ENCODE assay signal across 18 cellular contexts in genomic region chr3:12953201-12953712, GRCh38.
A peak's percentile ranks its signal among the peaks of the same experiment; 100 is the strongest.
DNase-seq lines count a peak whose midpoint lies in the region; ATAC-seq and TF ChIP-seq lines count a peak whose summit lies in the region.
"Had no signal": no experiment of that assay in that cellular context is flagged by ENCODE, and none has a peak within 500 bp of the region (broad histone marks: within the 10 kb centered on the region; RNA-seq: fewer than 3 reads in every experiment).

No MANE protein-coding gene starts in this region.

- H3K27ac ChIP-seq in mammary epithelial cell (ENCODE audit: insufficient read depth, low read depth, low read length), result no peak overlapping the region

- peaks cover 21% of the 10 kb centered on the region for H3K79me2 ChIP-seq in mammary epithelial cell (ENCODE audit: insufficient read depth, low read length)

- in situ Hi-C loops in mammary epithelial cell (cut with MboI; ENCODE audit: low sequenced_read_pairs in 2 of 2), result no loop called here

- dilution Hi-C loops in mammary epithelial cell (cut with HindIII; ENCODE audit: low sequenced_read_pairs), result no loop called here

- H3K27ac Mint-ChIP-seq in IgD-negative memory B cell (peak overlapping the region in 2 of 3 donors; percentile 28 to 90), glutamatergic neuron (ENCODE audit: unreplicated experiment) (peak overlapping the region; percentile 46)
- H3K27ac Mint-ChIP-seq in activated T-helper 17 cell treated with anti-CD3 and anti-CD28 coated beads, Interleukin-2, amount 50 U/mL, for 72 hours, result peak overlapping the region; percentile 84
- H3K27ac Mint-ChIP-seq in stimulated activated memory B cell treated with anti-CD40 and anti-IgM and Interleukin-4, amounts not matched to agents 10 μg/mL and 1 μg/mL and 100 μg/mL, for 72 hours, result peak overlapping the region; percentile 95
- H3K27ac Mint-ChIP-seq: HFFc6 had no signal

- BruUV-seq in mammary epithelial cell (replicated peaks; lab: Mats Ljungman, UMichigan), result no TSS peak

- peaks cover 12% of the 10 kb centered on the region for H3K4me1 ChIP-seq in mammary epithelial cell (ENCODE audit: insufficient read depth, low read length)

- DNase-seq in glutamatergic neuron, result no peak
- no peak for DNase-seq in central memory CD4-positive, alpha-beta T cell
- DNase-seq in mammary epithelial cell, result no peak
- DNase-seq: activated CD4-positive, alpha-beta T cell treated with anti-CD3 and anti-CD28 coated beads for 4 hours; activated gamma-delta T cell; effector memory CD4-positive, alpha-beta T cell; heart right ventricle; HFFc6; NCI-H187 treated with DMSO at 0.1 percent for 48 hours; NCI-H226; NK-92 treated with Interleukin-12 subunit alpha and Interleukin-12 subunit beta, amount 100 ng/mL, for 24 hours had no signal

- H3K27me3 Mint-ChIP-seq in IgD-negative memory B cell, result no peaks in the 10 kb centered on the region
- H3K27me3 Mint-ChIP-seq in activated T-helper 17 cell treated with anti-CD3 and anti-CD28 coated beads, Interleukin-2, amount 50 U/mL, for 72 hours, result no peaks in the 10 kb centered on the region
- H3K27me3 Mint-ChIP-seq in glutamatergic neuron (ENCODE audit: unreplicated experiment), result peaks cover 32% of the 10 kb centered on the region
- no peaks in the 10 kb centered on the region for H3K27me3 Mint-ChIP-seq in stimulated activated memory B cell treated with anti-CD40 and anti-IgM and Interleukin-4, amounts not matched to agents 10 μg/mL and 1 μg/mL and 100 μg/mL, for 72 hours

- H3K4me2 ChIP-seq in mammary epithelial cell (ENCODE audit: insufficient read depth, low read depth, low read length), result no peak overlapping the region

- CTCF ChIA-PET in mammary epithelial cell (lab: Charles Lee; ENCODE audit: low non-redundant PET), result no interaction called here

- H3K27me3 ChIP-seq in mammary epithelial cell (ENCODE audit: insufficient read depth, low read length), result no peaks in the 10 kb centered on the region
- H3K27me3 ChIP-seq: heart right ventricle, upper lobe of left lung had no signal

- TF ChIP-seq CTCF in glutamatergic neuron (IDR thresholded peaks at IDR 0.05; ENCODE audit: partially characterized antibody, unreplicated experiment) (no peak), mammary epithelial cell (conservative IDR thresholded peaks at IDR 0.05 in 1 of 2, IDR thresholded peaks at IDR 0.05 in 1 of 2; ENCODE audit: extremely low read depth in 1 of 2, insufficient read depth in 1 of 2, low read depth in 1 of 2, low read length in 2 of 2) (no peak)

- H3K36me3 Mint-ChIP-seq in IgD-negative memory B cell, result no peaks in the 10 kb centered on the region
- H3K36me3 Mint-ChIP-seq in activated T-helper 17 cell treated with anti-CD3 and anti-CD28 coated beads, Interleukin-2, amount 50 U/mL, for 72 hours (ENCODE audit: low read depth), result peaks cover 15% of the 10 kb centered on the region
- no peaks in the 10 kb centered on the region for H3K36me3 Mint-ChIP-seq in glutamatergic neuron (ENCODE audit: unreplicated experiment)
- H3K36me3 Mint-ChIP-seq in stimulated activated memory B cell treated with anti-CD40 and anti-IgM and Interleukin-4, amounts not matched to agents 10 μg/mL and 1 μg/mL and 100 μg/mL, for 72 hours, result peaks cover 20% of the 10 kb centered on the region

- no peak overlapping the region for H3K9ac ChIP-seq in mammary epithelial cell (ENCODE audit: insufficient read depth, low read length)

- H3K4me3 Mint-ChIP-seq in IgD-negative memory B cell (no peak overlapping the region), glutamatergic neuron (ENCODE audit: unreplicated experiment) (peak overlapping the region; percentile 36)
- no peak overlapping the region for H3K4me3 Mint-ChIP-seq in activated T-helper 17 cell treated with anti-CD3 and anti-CD28 coated beads, Interleukin-2, amount 50 U/mL, for 72 hours
- H3K4me3 Mint-ChIP-seq in stimulated activated memory B cell treated with anti-CD40 and anti-IgM and Interleukin-4, amounts not matched to agents 10 μg/mL and 1 μg/mL and 100 μg/mL, for 72 hours, result no peak overlapping the region
- H3K4me3 Mint-ChIP-seq: HFFc6 had no signal

- no peaks in the 10 kb centered on the region for H4K20me1 ChIP-seq in mammary epithelial cell (ENCODE audit: insufficient read depth, low read length)

- H2AFZ ChIP-seq in mammary epithelial cell (ENCODE audit: low read depth, low read length), result no peak overlapping the region

- WGBS in mammary epithelial cell (ENCODE audit: low coverage, missing lambda C conversion rate), result 95% methylated on average over 22 of the region's 23 CpGs

- no peaks in the 10 kb centered on the region for H3K36me3 ChIP-seq in mammary epithelial cell (ENCODE audit: insufficient read depth, low read length)
- H3K36me3 ChIP-seq: upper lobe of left lung had no signal

- ATAC-seq in activated T-helper 17 cell treated with anti-CD3 and anti-CD28 coated beads, Interleukin-2, amount 50 U/mL, for 72 hours (replicated peaks), result no peak
- ATAC-seq in stimulated activated memory B cell treated with anti-CD40 and anti-IgM and Interleukin-4, amounts not matched to agents 10 μg/mL and 1 μg/mL and 100 μg/mL, for 72 hours, result no peak
- no peak for ATAC-seq in GM18520 (IDR thresholded peaks at IDR 0.05; ENCODE audit: unreplicated experiment)
- ATAC-seq: heart right ventricle, SK-N-SH treated with all-trans-retinoic acid at 6 μM for 48 hours had no signal

- no peaks in the 10 kb centered on the region for H3K9me3 ChIP-seq in mammary epithelial cell (replicated peaks; ENCODE audit: insufficient read depth, low read length)
- H3K9me3 ChIP-seq: heart right ventricle, upper lobe of left lung had no signal

- H3K4me3 ChIP-seq in mammary epithelial cell (replicated peaks in 1 of 3; ENCODE audit: insufficient read depth in 1 of 3, low read depth in 2 of 3, low read length in 3 of 3), result no peak overlapping the region
- H3K4me3 ChIP-seq: heart right ventricle, lung, upper lobe of left lung had no signal

- intact Hi-C loops in mammary epithelial cell (cut with micrococcal nuclease), result no loop called here

- H3K4me1 Mint-ChIP-seq in IgD-negative memory B cell (peaks cover 45 to 57% (median 50%) of the 10 kb centered on the region in 3 donors), glutamatergic neuron (ENCODE audit: low read depth, unreplicated experiment) (peaks cover 49% of the 10 kb centered on the region)
- H3K4me1 Mint-ChIP-seq in activated T-helper 17 cell treated with anti-CD3 and anti-CD28 coated beads, Interleukin-2, amount 50 U/mL, for 72 hours, result peaks cover 53% of the 10 kb centered on the region
- peaks cover 90% of the 10 kb centered on the region for H3K4me1 Mint-ChIP-seq in stimulated activated memory B cell treated with anti-CD40 and anti-IgM and Interleukin-4, amounts not matched to agents 10 μg/mL and 1 μg/mL and 100 μg/mL, for 72 hours

- no peaks in the 10 kb centered on the region for H3K9me3 Mint-ChIP-seq in IgD-negative memory B cell
- no peaks in the 10 kb centered on the region for H3K9me3 Mint-ChIP-seq in activated T-helper 17 cell treated with anti-CD3 and anti-CD28 coated beads, Interleukin-2, amount 50 U/mL, for 72 hours
- peaks cover 21% of the 10 kb centered on the region for H3K9me3 Mint-ChIP-seq in glutamatergic neuron (ENCODE audit: unreplicated experiment)
- H3K9me3 Mint-ChIP-seq in stimulated activated memory B cell treated with anti-CD40 and anti-IgM and Interleukin-4, amounts not matched to agents 10 μg/mL and 1 μg/mL and 100 μg/mL, for 72 hours, result no peaks in the 10 kb centered on the region
- H3K9me3 Mint-ChIP-seq: HFFc6 had no signal
